Comparison of ENCODE assay signal across 25 cellular contexts in the genomic region with DNA sequence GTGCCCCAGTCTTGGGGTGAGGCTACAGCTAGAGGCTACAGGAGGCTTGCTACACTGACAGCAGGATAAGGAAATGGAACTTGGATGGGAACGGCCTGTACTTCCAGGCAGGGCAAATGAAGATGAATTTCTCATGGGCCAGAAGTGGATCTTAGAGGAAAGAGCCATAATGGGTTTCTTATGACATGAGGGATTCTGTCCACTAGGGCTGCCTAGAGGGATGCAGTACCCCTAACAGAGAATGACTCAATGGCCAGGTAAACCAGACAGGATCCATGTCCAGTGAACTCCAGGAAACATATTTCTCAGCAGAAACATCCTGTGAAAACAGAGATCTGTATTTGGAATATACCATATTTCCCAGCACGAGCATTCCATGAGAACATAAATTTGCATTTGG.
"Had no signal": no experiment of that assay in that cellular context is flagged by ENCODE, and none has a peak within 500 bp of the region (broad histone marks: within the 10 kb centered on the region; RNA-seq: fewer than 3 reads in every experiment).

No MANE protein-coding gene starts in this region.

- H3K27ac ChIP-seq: body of pancreas, Peyer's patch, RWPE1, SJSA1 had no signal

- DNase-seq: activated B cell treated with CpG ODN at 0.5 μM for 24 hours; activated CD4-positive, alpha-beta T cell treated with anti-CD3 and anti-CD28 coated beads for 1 hour; activated CD4-positive, alpha-beta T cell treated with anti-CD3 and anti-CD28 coated beads, Interleukin-2, amount 10 ng/mL, durations not matched to agents 24 days and 14 days; activated CD4-positive, alpha-beta T cell treated with anti-CD3 and anti-CD28 coated beads, Interleukin-2, amount 50 U/mL, for 48 hours; activated CD8-positive, alpha-beta memory T cell treated with anti-CD3 and anti-CD28 coated beads, Interleukin-2, amount 10 ng/mL, durations not matched to agents 7 days and 5 days; activated effector memory CD4-positive, alpha-beta T cell treated with Interleukin-2 at 50 U/mL for 16 hours; activated naive CD4-positive, alpha-beta T cell; activated T-cell treated with anti-CD3 and anti-CD28 coated beads, Interleukin-2, amount 50 U/mL, for 24 hours; aorta; body of pancreas; KG1; NCI-H1048; NCI-H146; NCI-H187 treated with DMSO at 0.1 percent for 48 hours; NCI-H2081 treated with DMSO at 0.1 percent for 48 hours; NCI-H446; NCI-H524; Peyer's patch; SHP77; T-helper 17 cell; T-helper 9 cell had no signal

- H3K27ac Mint-ChIP-seq: activated B cell treated with CpG ODN at 0.5 μM for 24 hours; activated CD4-positive, alpha-beta T cell treated with anti-CD3 and anti-CD28 coated beads, Interleukin-2, amount 10 ng/mL, durations not matched to agents 24 days and 14 days; activated CD8-positive, alpha-beta memory T cell treated with anti-CD3 and anti-CD28 coated beads, Interleukin-2, amount 10 ng/mL, durations not matched to agents 7 days and 5 days; activated naive CD4-positive, alpha-beta T cell treated with anti-CD3 and anti-CD28 coated beads, Interleukin-2, amount 50 U/mL, for 24 hours; activated T-cell treated with anti-CD3 and anti-CD28 coated beads, Interleukin-2, amount 50 U/mL, for 24 hours; activated T-helper 1 cell treated with anti-CD3 and anti-CD28 coated beads, Interleukin-12 subunit alpha, Interleukin-12 subunit beta, Interleukin-2, Interleukin-4 antibody, amounts not matched to agents 30 ng/mL and 10 ng/mL and 1 ng/mL, durations not matched to agents 14 hours and 24 hours and 36 hours; T-helper 17 cell had no signal

- H3K27me3 Mint-ChIP-seq: activated B cell treated with CpG ODN at 0.5 μM for 24 hours; activated CD4-positive, alpha-beta T cell treated with anti-CD3 and anti-CD28 coated beads, Interleukin-2, amount 10 ng/mL, durations not matched to agents 24 days and 14 days; activated CD8-positive, alpha-beta memory T cell treated with anti-CD3 and anti-CD28 coated beads, Interleukin-2, amount 10 ng/mL, durations not matched to agents 7 days and 5 days; activated naive CD4-positive, alpha-beta T cell treated with anti-CD3 and anti-CD28 coated beads, Interleukin-2, amount 50 U/mL, for 24 hours; activated T-cell treated with anti-CD3 and anti-CD28 coated beads, Interleukin-2, amount 50 U/mL, for 24 hours; T-helper 17 cell had no signal

- H3K9me3 ChIP-seq: body of pancreas, SJSA1 had no signal

- H3K27me3 ChIP-seq: body of pancreas, Peyer's patch, SJSA1 had no signal

- H3K4me3 ChIP-seq: body of pancreas, Peyer's patch, SJSA1 had no signal

- ATAC-seq: activated CD8-positive, alpha-beta memory T cell treated with anti-CD3 and anti-CD28 coated beads, Interleukin-2, amount 10 ng/mL, durations not matched to agents 7 days and 5 days; body of pancreas; T-helper 17 cell had no signal

- H3K9me3 Mint-ChIP-seq: activated naive CD4-positive, alpha-beta T cell treated with anti-CD3 and anti-CD28 coated beads, Interleukin-2, amount 50 U/mL, for 24 hours; activated T-helper 1 cell treated with anti-CD3 and anti-CD28 coated beads, Interleukin-12 subunit alpha, Interleukin-12 subunit beta, Interleukin-2, Interleukin-4 antibody, amounts not matched to agents 30 ng/mL and 10 ng/mL and 1 ng/mL, durations not matched to agents 14 hours and 24 hours and 36 hours had no signal

- H3K4me3 Mint-ChIP-seq: activated B cell treated with CpG ODN at 0.5 μM for 24 hours; activated CD4-positive, alpha-beta T cell treated with anti-CD3 and anti-CD28 coated beads, Interleukin-2, amount 10 ng/mL, durations not matched to agents 24 days and 14 days; activated CD8-positive, alpha-beta memory T cell treated with anti-CD3 and anti-CD28 coated beads, Interleukin-2, amount 10 ng/mL, durations not matched to agents 7 days and 5 days; activated naive CD4-positive, alpha-beta T cell treated with anti-CD3 and anti-CD28 coated beads, Interleukin-2, amount 50 U/mL, for 24 hours; activated T-cell treated with anti-CD3 and anti-CD28 coated beads, Interleukin-2, amount 50 U/mL, for 24 hours; activated T-helper 1 cell treated with anti-CD3 and anti-CD28 coated beads, Interleukin-12 subunit alpha, Interleukin-12 subunit beta, Interleukin-2, Interleukin-4 antibody, amounts not matched to agents 30 ng/mL and 10 ng/mL and 1 ng/mL, durations not matched to agents 14 hours and 24 hours and 36 hours; T-helper 17 cell had no signal

- H3K4me1 ChIP-seq: body of pancreas, Peyer's patch had no signal

- H3K36me3 ChIP-seq: Peyer's patch, SJSA1 had no signal

- H3K4me1 Mint-ChIP-seq: activated B cell treated with CpG ODN at 0.5 μM for 24 hours; activated CD4-positive, alpha-beta T cell treated with anti-CD3 and anti-CD28 coated beads, Interleukin-2, amount 10 ng/mL, durations not matched to agents 24 days and 14 days; activated CD8-positive, alpha-beta memory T cell treated with anti-CD3 and anti-CD28 coated beads, Interleukin-2, amount 10 ng/mL, durations not matched to agents 7 days and 5 days; activated naive CD4-positive, alpha-beta T cell treated with anti-CD3 and anti-CD28 coated beads, Interleukin-2, amount 50 U/mL, for 24 hours; T-helper 17 cell had no signal
